8 cellular contexts compared by ENCODE assay signal in genomic region chr16:85610059-85610445, GRCh38. TPM values are rescaled to one million over a fixed set of nuclear protein-coding genes. Genes with fewer than 3 reads are reported as not detected.
DNase-seq lines count a peak whose midpoint lies in the region; ATAC-seq, FAIRE-seq and TF ChIP-seq lines count a peak whose summit lies in the region.

No MANE protein-coding gene starts in this region.

- H3K4me3 ChIP-seq in liver (ENCODE audit: low read depth in 1 of 3, low read length in 3 of 3), result no peak overlapping the region
- no peak overlapping the region for H3K4me3 ChIP-seq in SJCRH30

- H3K9me3 ChIP-seq in liver (ENCODE audit: control insufficient read depth in 4 of 4, low read length in 3 of 4), result no peaks in the 10 kb centered on the region
- H3K9me3 ChIP-seq in SJCRH30 (replicated peaks), result no peaks in the 10 kb centered on the region

- no peaks in the 10 kb centered on the region for H3K36me3 ChIP-seq in liver (ENCODE audit: control insufficient read depth in 4 of 4, insufficient read depth in 3 of 4, low read depth in 1 of 4, low read length in 3 of 4)
- no peaks in the 10 kb centered on the region for H3K36me3 ChIP-seq in SJCRH30

- no peak for TF ChIP-seq CTCF in liver (IDR thresholded peaks at IDR 0.05; ENCODE audit: low read depth, low read length, missing input control)

- WGBS in liver, result 24% methylated on average over 11 of the region's 11 CpGs

- no peak for ATAC-seq in activated T-cell treated with anti-CD3 and anti-CD28 coated beads, Interleukin-2, amount 50 U/mL, for 72 hours (replicated peaks in 1 of 2)
- ATAC-seq in SK-N-SH treated with all-trans-retinoic acid at 6 μM for 48 hours (peak; percentile 1), left colon (no peak), HG02610 (IDR thresholded peaks at IDR 0.05; ENCODE audit: unreplicated experiment) (no peak)

- intact Hi-C loops in left colon (cut with DNase I, micrococcal nuclease), result no loop called here

- H3K4me1 ChIP-seq in liver (ENCODE audit: control insufficient read depth in 4 of 4, insufficient read depth in 4 of 4, low read length in 3 of 4) (peaks cover 9 to 40% (median 21%) of the 10 kb centered on the region in 4 donors), SJCRH30 (peaks cover 29% of the 10 kb centered on the region)

- peak; percentile 20 for FAIRE-seq in urothelium cell line (lab: Jason Lieb, UNC)

- peak in 1 of 2 donors; percentile 8 for DNase-seq in activated T-cell treated with anti-CD3 and anti-CD28 coated beads, Interleukin-2, amount 50 U/mL, for 72 hours
- no peak for DNase-seq in activated T-cell treated with anti-CD3 and anti-CD28 coated beads, Interleukin-2, amount 50 U/mL, for 1 hour
- DNase-seq in urothelium cell line (ENCODE audit: low spot score) (no peak), left colon (no peak), SJCRH30 (no peak)

- H3K36me3 Mint-ChIP-seq in activated T-cell treated with anti-CD3 and anti-CD28 coated beads, Interleukin-2, amount 50 U/mL, for 72 hours (ENCODE audit: insufficient read depth in 2 of 2), result no peaks in the 10 kb centered on the region

- no peak for TF ChIP-seq RAD21 in liver (IDR thresholded peaks at IDR 0.05)

- no peaks in the 10 kb centered on the region for H3K27me3 ChIP-seq in liver (ENCODE audit: control insufficient read depth in 4 of 4, insufficient read depth in 4 of 4, low read length in 3 of 4)
- no peaks in the 10 kb centered on the region for H3K27me3 ChIP-seq in SJCRH30

- H3K27ac Mint-ChIP-seq in activated T-cell treated with anti-CD3 and anti-CD28 coated beads, Interleukin-2, amount 50 U/mL, for 72 hours, result no peak overlapping the region

- H3K27ac ChIP-seq in liver (ENCODE audit: low read depth in 1 of 2, low read length in 2 of 2) (peak overlapping the region; percentile 16 to 71), SJCRH30 (no peak overlapping the region)

- no peak overlapping the region for H3K9ac ChIP-seq in liver (ENCODE audit: low read depth in 1 of 2, low read length in 2 of 2)

- no peaks in the 10 kb centered on the region for H3K9me3 Mint-ChIP-seq in activated T-cell treated with anti-CD3 and anti-CD28 coated beads, Interleukin-2, amount 50 U/mL, for 72 hours

- no peaks in the 10 kb centered on the region for H3K27me3 Mint-ChIP-seq in activated T-cell treated with anti-CD3 and anti-CD28 coated beads, Interleukin-2, amount 50 U/mL, for 72 hours (ENCODE audit: low read depth)

- H3K4me1 Mint-ChIP-seq in activated T-cell treated with anti-CD3 and anti-CD28 coated beads, Interleukin-2, amount 50 U/mL, for 72 hours (ENCODE audit: low read depth), result peaks cover 27% of the 10 kb centered on the region

- peak overlapping the region; percentile 75 to 79 for H3K4me3 Mint-ChIP-seq in activated T-cell treated with anti-CD3 and anti-CD28 coated beads, Interleukin-2, amount 50 U/mL, for 72 hours

TF ChIP-seq in SK-N-SH treated with all-trans-retinoic acid at 6 μM for 48 hours, 23 proteins besides CTCF, POLR2A, EP300 and RAD21 (continues in another document):
- TF ChIP-seq RARB (CRISPR knock-in tag; IDR thresholded peaks at IDR 0.05) (no peak), SNAI2 (CRISPR knock-in tag; IDR thresholded peaks at IDR 0.05) (no peak), ZNF8 (CRISPR knock-in tag; IDR thresholded peaks at IDR 0.05) (no peak), ZC3H10 (CRISPR knock-in tag; IDR thresholded peaks at IDR 0.05) (no peak), TOX (CRISPR knock-in tag; IDR thresholded peaks at IDR 0.05; ENCODE audit: borderline replicate concordance) (no peak), ISL1 (CRISPR knock-in tag; IDR thresholded peaks at IDR 0.05) (no peak), POU6F1 (CRISPR knock-in tag; IDR thresholded peaks at IDR 0.05; ENCODE audit: borderline replicate concordance, low read depth) (no peak)
- TF ChIP-seq, protein P1, sequence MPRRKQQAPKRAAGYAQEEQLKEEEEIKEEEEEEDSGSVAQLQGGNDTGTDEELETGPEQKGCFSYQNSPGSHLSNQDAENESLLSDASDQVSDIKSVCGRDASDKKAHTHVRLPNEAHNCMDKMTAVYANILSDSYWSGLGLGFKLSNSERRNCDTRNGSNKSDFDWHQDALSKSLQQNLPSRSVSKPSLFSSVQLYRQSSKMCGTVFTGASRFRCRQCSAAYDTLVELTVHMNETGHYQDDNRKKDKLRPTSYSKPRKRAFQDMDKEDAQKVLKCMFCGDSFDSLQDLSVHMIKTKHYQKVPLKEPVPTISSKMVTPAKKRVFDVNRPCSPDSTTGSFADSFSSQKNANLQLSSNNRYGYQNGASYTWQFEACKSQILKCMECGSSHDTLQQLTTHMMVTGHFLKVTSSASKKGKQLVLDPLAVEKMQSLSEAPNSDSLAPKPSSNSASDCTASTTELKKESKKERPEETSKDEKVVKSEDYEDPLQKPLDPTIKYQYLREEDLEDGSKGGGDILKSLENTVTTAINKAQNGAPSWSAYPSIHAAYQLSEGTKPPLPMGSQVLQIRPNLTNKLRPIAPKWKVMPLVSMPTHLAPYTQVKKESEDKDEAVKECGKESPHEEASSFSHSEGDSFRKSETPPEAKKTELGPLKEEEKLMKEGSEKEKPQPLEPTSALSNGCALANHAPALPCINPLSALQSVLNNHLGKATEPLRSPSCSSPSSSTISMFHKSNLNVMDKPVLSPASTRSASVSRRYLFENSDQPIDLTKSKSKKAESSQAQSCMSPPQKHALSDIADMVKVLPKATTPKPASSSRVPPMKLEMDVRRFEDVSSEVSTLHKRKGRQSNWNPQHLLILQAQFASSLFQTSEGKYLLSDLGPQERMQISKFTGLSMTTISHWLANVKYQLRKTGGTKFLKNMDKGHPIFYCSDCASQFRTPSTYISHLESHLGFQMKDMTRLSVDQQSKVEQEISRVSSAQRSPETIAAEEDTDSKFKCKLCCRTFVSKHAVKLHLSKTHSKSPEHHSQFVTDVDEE (CRISPR knock-in tag; IDR thresholded peaks at IDR 0.05), result no peak

TF ChIP-seq in liver, 16 proteins besides CTCF, POLR2A, EP300 and RAD21:
- TF ChIP-seq TAF1 (conservative IDR thresholded peaks at IDR 0.05), result no peak
- no peak for TF ChIP-seq ZBTB33 (IDR thresholded peaks at IDR 0.05)
- peak; percentile 1 for TF ChIP-seq SP1 (IDR thresholded peaks at IDR 0.05)

RNA-seq across cellular contexts. Expression of gene GSE1, which starts 3.1 kb away (rescaled TPM):
- total RNA-seq in activated T-cell treated with anti-CD3 and anti-CD28 coated beads, Interleukin-2, amount 50 U/mL, for 72 hours, result 10 to 100 TPM; 26.7 to 30.9 TPM
- total RNA-seq in liver, result 10 to 100 TPM; 35.9 to 37.7 TPM
- 10 to 100 TPM in 1 of 2 donors, 1 to 10 TPM in 1; 9.9 to 14.4 TPM for polyA plus RNA-seq in liver
- total RNA-seq in left colon, result 100 to 1,000 TPM in 1 of 2 donors, 10 to 100 TPM in 1; 94.7 to 110 TPM
- total RNA-seq in SJCRH30 (2014; rRNA removed; shearing (Covaris generic)), result 31.1 and 33.8 TPM in 2 replicates
